ENCODE assay signal across 9 cellular contexts in genomic region chr2:223228871-223229270, GRCh38.
"Had no signal": no experiment of that assay in that cellular context is flagged by ENCODE, and none has a peak within 500 bp of the region (broad histone marks: within the 10 kb centered on the region; RNA-seq: fewer than 3 reads in every experiment).

No MANE protein-coding gene starts in this region.

- H3K27ac ChIP-seq: GM23248, HL-60 had no signal

- H3K27ac Mint-ChIP-seq: HFFc6, IgD-negative memory B cell had no signal

- H3K4me3 Mint-ChIP-seq: HFFc6, IgD-negative memory B cell had no signal

- H3K36me3 Mint-ChIP-seq: IgD-negative memory B cell had no signal

- H3K36me3 ChIP-seq: HAP-1 had no signal

- H3K9me3 Mint-ChIP-seq: HFFc6 had no signal

- H3K4me1 Mint-ChIP-seq: IgD-negative memory B cell had no signal

- H2AFZ ChIP-seq: GM23248 had no signal

- H3K9ac ChIP-seq: GM23248 had no signal

- ATAC-seq: HCT116, HepG2 had no signal

- H3K27me3 Mint-ChIP-seq: IgD-negative memory B cell had no signal

- H3K9me3 ChIP-seq: HAP-1 had no signal

- H3K4me1 ChIP-seq: HAP-1 had no signal

- DNase-seq: GM23248, GOT3, H7, HFFc6 had no signal

- H3K4me3 ChIP-seq: GM23248, HAP-1 had no signal
